17 cellular contexts compared by ENCODE assay signal in genomic region chr2:199460808-199461454, GRCh38. TPM values are rescaled to one million over a fixed set of nuclear protein-coding genes. Genes with fewer than 3 reads are reported as not detected.
DNase-seq lines count a peak whose midpoint lies in the region; ATAC-seq, FAIRE-seq and TF ChIP-seq lines count a peak whose summit lies in the region.
"Had no signal": no experiment of that assay in that cellular context is flagged by ENCODE, and none has a peak within 500 bp of the region (broad histone marks: within the 10 kb centered on the region; RNA-seq: fewer than 3 reads in every experiment).

No MANE protein-coding gene starts in this region.

- peaks cover 26% of the 10 kb centered on the region for H3K4me1 Mint-ChIP-seq in GM23338

- H3K79me2 ChIP-seq in GM23338 (replicated peaks; ENCODE audit: insufficient read depth) (no peaks in the 10 kb centered on the region), PC-3 (ENCODE audit: low read length) (no peaks in the 10 kb centered on the region), endothelial cell of umbilical vein (ENCODE audit: control insufficient read depth, insufficient read depth, low read length) (no peaks in the 10 kb centered on the region), parathyroid adenoma (no peaks in the 10 kb centered on the region)

- H3K4me2 ChIP-seq in GM23338 (peak overlapping the region; percentile 96), PC-3 (ENCODE audit: low read length) (peak overlapping the region; percentile 90), endothelial cell of umbilical vein (ENCODE audit: insufficient read depth, low read length) (no peak overlapping the region), parathyroid adenoma (ENCODE audit: low read length) (no peak overlapping the region)

- BruUV-seq in PC-3 (replicated peaks; lab: Mats Ljungman, UMichigan) (no TSS peak), endothelial cell of umbilical vein (replicated peaks; lab: Mats Ljungman, UMichigan) (no TSS peak)

- peaks cover 5% of the 10 kb centered on the region; the same call in 2 of the 3 replicates for H3K9me3 Mint-ChIP-seq in GM23338
- H3K9me3 Mint-ChIP-seq: stimulated activated naive CD8-positive, alpha-beta T cell treated with anti-CD3 and anti-CD28 coated beads, Interleukin-15, amount 100 ng/mL, for 72 hours had no signal

- H3K9me2 ChIP-seq in GM23338 (ENCODE audit: insufficient read depth) (no peaks in the 10 kb centered on the region), PC-3 (replicated peaks; ENCODE audit: low read length) (no peaks in the 10 kb centered on the region)

- TF ChIP-seq EP300 in upper lobe of left lung (IDR thresholded peaks at IDR 0.05), result no peak

- peaks cover 38% of the 10 kb centered on the region for H3K4me1 ChIP-seq in GM23338 (ENCODE audit: insufficient read depth)
- H3K4me1 ChIP-seq in PC-3 (ENCODE audit: insufficient read depth, low read length), result peaks cover 14% of the 10 kb centered on the region
- peaks cover 14% of the 10 kb centered on the region for H3K4me1 ChIP-seq in endothelial cell of umbilical vein (ENCODE audit: control insufficient read depth, extremely low read depth, insufficient read depth, low read length)
- no peaks in the 10 kb centered on the region for H3K4me1 ChIP-seq in parathyroid adenoma
- peaks cover 51 to 65% (median 59%) of the 10 kb centered on the region in 4 donors for H3K4me1 ChIP-seq in upper lobe of left lung

- H3K36me3 Mint-ChIP-seq in GM23338 (ENCODE audit: low read depth), result no peaks in the 10 kb centered on the region

- DNase-seq in GM23338 (ENCODE audit: low spot score) (no peak), PC-3 (no peak), endothelial cell of umbilical vein (ENCODE audit: low read depth, low spot score) (peak; percentile 16), upper lobe of left lung (no peak), NCI-H2196 (lab: John Stamatoyannopoulos, UW; ENCODE audit: unreplicated experiment) (no peak)
- no peak for DNase-seq in stimulated activated CD4-positive, alpha-beta T cell treated with anti-CD3 and anti-CD28 coated beads, Interleukin-15, amount 100 ng/mL, for 24 hours
- no peak for DNase-seq in activated CD4-positive, CD25-positive, alpha-beta regulatory T cell treated with anti-CD3 and anti-CD28 coated beads, Interleukin-2, amount 50 U/mL, for 72 hours
- DNase-seq: activated CD8-positive, alpha-beta memory T cell treated with anti-CD3 and anti-CD28 coated beads, Interleukin-2, amount 50 U/mL, for 48 hours; DND-41; esophagus squamous epithelium; NCI-H146; NK-92 treated with Interleukin-12 subunit alpha and Interleukin-12 subunit beta, amount 100 ng/mL, for 24 hours; stimulated activated CD4-positive, alpha-beta T cell treated with anti-CD3 and anti-CD28 coated beads, Interleukin-4, amount 100 ng/mL, for 1 hour had no signal

- H3K36me3 ChIP-seq in GM23338 (ENCODE audit: insufficient read depth) (no peaks in the 10 kb centered on the region), PC-3 (ENCODE audit: low read depth, low read length) (no peaks in the 10 kb centered on the region), endothelial cell of umbilical vein (ENCODE audit: control insufficient read depth in 2 of 2, extremely low read depth in 1 of 2, insufficient read depth in 2 of 2, low read length in 2 of 2) (no peaks in the 10 kb centered on the region), parathyroid adenoma (ENCODE audit: control insufficient read depth, insufficient read depth, low read length) (no peaks in the 10 kb centered on the region), upper lobe of left lung (no peaks in the 10 kb centered on the region)
- H3K36me3 ChIP-seq: cardiac muscle cell, esophagus squamous epithelium had no signal

- peaks cover 17% of the 10 kb centered on the region for H3F3A ChIP-seq in GM23338 (replicated peaks; ENCODE audit: low read depth)
- no peaks in the 10 kb centered on the region for H3F3A ChIP-seq in PC-3 (ENCODE audit: low read length, unreplicated experiment)

- H3K27ac ChIP-seq in GM23338 (ENCODE audit: low read depth), result no peak overlapping the region
- H3K27ac ChIP-seq in PC-3 (ENCODE audit: low read length), result no peak overlapping the region
- H3K27ac ChIP-seq in endothelial cell of umbilical vein (ENCODE audit: insufficient read depth, low read depth, low read length), result no peak overlapping the region
- H3K27ac ChIP-seq in parathyroid adenoma, result no peak overlapping the region
- no peak overlapping the region for H3K27ac ChIP-seq in upper lobe of left lung
- H3K27ac ChIP-seq: cardiac muscle cell, esophagus squamous epithelium had no signal

- TF ChIP-seq POLR2A in endothelial cell of umbilical vein (IDR thresholded peaks at IDR 0.05; ENCODE audit: low read depth, low read length), result no peak
- no peak for TF ChIP-seq POLR2A in upper lobe of left lung (IDR thresholded peaks at IDR 0.05)

- H3K9me1 ChIP-seq in endothelial cell of umbilical vein (replicated peaks; ENCODE audit: control insufficient read depth, extremely low read depth, insufficient read depth, low read length), result no peaks in the 10 kb centered on the region

- peaks cover 81% of the 10 kb centered on the region for H3K27me3 ChIP-seq in GM23338 (ENCODE audit: insufficient read depth)
- peaks cover 9% of the 10 kb centered on the region; the same call in 1 of the 2 replicates for H3K27me3 ChIP-seq in PC-3 (ENCODE audit: low read length)
- peaks cover 61 to 83% of the 10 kb centered on the region in 2 experiments for H3K27me3 ChIP-seq in endothelial cell of umbilical vein (ENCODE audit: control insufficient read depth in 2 of 2, insufficient read depth in 2 of 2, low read length in 2 of 2)
- peaks cover 24% of the 10 kb centered on the region for H3K27me3 ChIP-seq in parathyroid adenoma (ENCODE audit: control insufficient read depth, insufficient read depth, low read length)
- H3K27me3 ChIP-seq in upper lobe of left lung, result peaks cover 7 to 72% (median 51%) of the 10 kb centered on the region in 4 donors

- no peak for TF ChIP-seq CTCF in GM23338 (conservative IDR thresholded peaks at IDR 0.05; ENCODE audit: low read depth in 2 of 2)
- no peak for TF ChIP-seq CTCF in PC-3 (conservative IDR thresholded peaks at IDR 0.05; ENCODE audit: low read depth, low read length)
- TF ChIP-seq CTCF in endothelial cell of umbilical vein (IDR thresholded peaks at IDR 0.05; ENCODE audit: extremely low read depth in 1 of 2, insufficient read depth in 1 of 2, low read depth in 1 of 2, low read length in 2 of 2), result no peak
- no peak for TF ChIP-seq CTCF in parathyroid adenoma (IDR thresholded peaks at IDR 0.05)
- no peak for TF ChIP-seq CTCF in upper lobe of left lung (IDR thresholded peaks at IDR 0.05)

- H2AFZ ChIP-seq in GM23338 (no peak overlapping the region), PC-3 (ENCODE audit: low read length) (peak overlapping the region; percentile 97), endothelial cell of umbilical vein (ENCODE audit: low read depth, low read length) (no peak overlapping the region), parathyroid adenoma (no peak overlapping the region)

- no peak for ATAC-seq in GM23338
- no peak for ATAC-seq in PC-3
- no peak for ATAC-seq in upper lobe of left lung (ENCODE audit: low FRiP score in 2 of 2)
- ATAC-seq: stimulated activated naive CD8-positive, alpha-beta T cell treated with anti-CD3 and anti-CD28 coated beads, Interleukin-15, amount 100 ng/mL, for 72 hours had no signal

- POLR2A ChIA-PET in PC-3 (lab: Charles Lee; ENCODE audit: unreplicated experiment), result interaction anchor here (0.5 to 0.6 kb wide), 2 partner anchors 117 to 653 kb away, joined by 3 read pairs; no protein-coding TSS in a partner anchor
- POLR2A ChIA-PET in endothelial cell of umbilical vein (lab: Charles Lee), result no interaction called here

- CTCF ChIA-PET in PC-3 (lab: Charles Lee) (no interaction called here), endothelial cell of umbilical vein (lab: Charles Lee) (no interaction called here)

- H3K4me3 Mint-ChIP-seq in GM23338, result peak overlapping the region; percentile 84; the same call in 2 of the 3 replicates

- intact Hi-C loops in PC-3 (cut with micrococcal nuclease), result no loop called here
- intact Hi-C loops in endothelial cell of umbilical vein (cut with micrococcal nuclease), result loop anchor here (10.0 kb wide), 1 partner anchor 1656 kb away; the partner anchor contains the start of gene PLCL1

- H3K4me3 ChIP-seq in GM23338, result peak overlapping the region; percentile 81
- peak overlapping the region; percentile 79 for H3K4me3 ChIP-seq in PC-3 (ENCODE audit: low read length)
- H3K4me3 ChIP-seq in endothelial cell of umbilical vein (replicated peaks in 1 of 3; ENCODE audit: insufficient read depth in 1 of 3, low read depth in 1 of 3, low read length in 3 of 3), result no peak overlapping the region
- H3K4me3 ChIP-seq in parathyroid adenoma (ENCODE audit: low read depth, low read length), result peak overlapping the region; percentile 9
- H3K4me3 ChIP-seq in upper lobe of left lung, result no peak overlapping the region

- 18 to 20% methylated on average over 9 of the region's 9 CpGs for WGBS in upper lobe of left lung, 2 donors

- H3K27ac Mint-ChIP-seq in GM23338, result no peak overlapping the region
- H3K27ac Mint-ChIP-seq: stimulated activated naive CD8-positive, alpha-beta T cell treated with anti-CD3 and anti-CD28 coated beads, Interleukin-15, amount 100 ng/mL, for 72 hours had no signal

- no peaks in the 10 kb centered on the region for H3K9me3 ChIP-seq in PC-3 (ENCODE audit: low read length)
- H3K9me3 ChIP-seq in endothelial cell of umbilical vein (replicated peaks; ENCODE audit: control insufficient read depth, insufficient read depth, low read length), result no peaks in the 10 kb centered on the region
- H3K9me3 ChIP-seq in parathyroid adenoma (ENCODE audit: control insufficient read depth, low read length), result peaks cover 7% of the 10 kb centered on the region
- peaks cover 0 to 9% (median 0%) of the 10 kb centered on the region in 4 donors for H3K9me3 ChIP-seq in upper lobe of left lung

- FAIRE-seq in endothelial cell of umbilical vein (lab: Jason Lieb, UNC), result no peak
- FAIRE-seq: keratinocyte had no signal

- H3K9ac ChIP-seq in PC-3 (ENCODE audit: low read length), result peak overlapping the region; percentile 90; the same call in 1 of the 2 replicates
- H3K9ac ChIP-seq in endothelial cell of umbilical vein (replicated peaks; ENCODE audit: extremely low read depth, insufficient read depth, low read length), result no peak overlapping the region
- no peak overlapping the region for H3K9ac ChIP-seq in parathyroid adenoma

- dilution Hi-C loops in endothelial cell of umbilical vein (cut with MboI; ENCODE audit: extremely low pct_ligation_motif_present, low sequenced_read_pairs), result no loop called here

- H3K27me3 Mint-ChIP-seq in GM23338 (ENCODE audit: insufficient read depth, low read depth, poor library complexity), result peaks cover 81% of the 10 kb centered on the region

- H4K20me1 ChIP-seq in GM23338 (replicated peaks; ENCODE audit: insufficient read depth) (no peaks in the 10 kb centered on the region), PC-3 (ENCODE audit: low read length) (no peaks in the 10 kb centered on the region), endothelial cell of umbilical vein (replicated peaks; ENCODE audit: control insufficient read depth, extremely low read depth, insufficient read depth, low read length) (no peaks in the 10 kb centered on the region)

RNA-seq across cellular contexts. Expression of gene SATB2, which starts 3.2 kb away (rescaled TPM):
- total RNA-seq in GM23338 (2014; rRNA removed; shearing (Covaris generic)), result 5.7 and 6.0 TPM in 2 replicates
- 1.6 and 2.0 TPM in 2 replicates for polyA plus RNA-seq in GM23338 (2016; fragmentation: Nextera tagmentation; extraction: Ambion mirVana)
- total RNA-seq in PC-3 (2014; rRNA removed), result 3.0 and 5.1 TPM in 2 replicates
- 1.1 and 1.6 TPM in 2 replicates for total RNA-seq in endothelial cell of umbilical vein
- 0.47 and 0.62 TPM in 2 replicates for polyA plus RNA-seq in endothelial cell of umbilical vein
- polyA plus RNA-seq in endothelial cell of umbilical vein (2011; cell fraction: cytosol; rRNA removed), result 0.38 and 0.40 TPM in 2 replicates
- polyA plus RNA-seq in endothelial cell of umbilical vein (2011; cell fraction: nucleus; rRNA removed), result 4.6 and 5.0 TPM in 2 replicates
- polyA plus RNA-seq in endothelial cell of umbilical vein (2012), result 0.37 and 0.59 TPM in 2 replicates
- polyA minus RNA-seq in endothelial cell of umbilical vein, result 1.3 and 5.5 TPM in 2 replicates
- polyA minus RNA-seq in endothelial cell of umbilical vein (2011; cell fraction: cytosol; rRNA and poly(A)+ RNA removed), result 3.3 TPM
- polyA minus RNA-seq in endothelial cell of umbilical vein (2011; cell fraction: nucleus; rRNA and poly(A)+ RNA removed), result 2.8 and 4.7 TPM in 2 replicates
- 1 to 10 TPM; 1.7 to 9.4 (median 3.1) TPM for total RNA-seq in upper lobe of left lung

Comparison
In these comparisons a context has a peak if more than half of its experiments do, and no peak if none do; other contexts are left out.
1. H3K4me2 ChIP-seq: peak in GM23338 (single experiment) and PC-3 (single experiment); none in endothelial cell of umbilical vein (single experiment) and parathyroid adenoma (single experiment).
2. H3K4me3 ChIP-seq: peak in GM23338 (single experiment), PC-3 (single experiment) and parathyroid adenoma (single experiment); none in endothelial cell of umbilical vein (0 of 3) and upper lobe of left lung (0 of 4).